Comparison of ENCODE assay signal across 1 cellular context in genomic region chr16:89197633-89198416, GRCh38.
A peak's percentile ranks its signal among the peaks of the same experiment; 100 is the strongest.
TF ChIP-seq lines count a peak whose summit lies in the region.

No MANE protein-coding gene starts in this region.

TF ChIP-seq in HepG2, 621 proteins besides CTCF, POLR2A, EP300 and RAD21 (continued from another document and continues in another):
- TF ChIP-seq ZNF282 (IDR thresholded peaks at IDR 0.05; ENCODE audit: partially characterized antibody) (no peak), ZNF639 (CRISPR knock-in tag; conservative IDR thresholded peaks at IDR 0.05) (peak; percentile 56; the same call in 1 of the 2 replicates), ZNF44 (CRISPR knock-in tag; IDR thresholded peaks at IDR 0.05) (no peak), TSC22D2 (CRISPR knock-in tag; IDR thresholded peaks at IDR 0.05; ENCODE audit: borderline replicate concordance) (no peak), BORCS8-MEF2B (CRISPR knock-in tag; IDR thresholded peaks at IDR 0.05) (peak; percentile 31; the same call in 1 of the 2 replicates), ZNF784 (CRISPR knock-in tag; IDR thresholded peaks at IDR 0.05; ENCODE audit: borderline replicate concordance) (no peak), DMTF1 (CRISPR knock-in tag; IDR thresholded peaks at IDR 0.05) (peak; percentile 26; the same call in 1 of the 2 replicates), CREM (IDR thresholded peaks at IDR 0.05) (peak; percentile 85), CREM (CRISPR knock-in tag; IDR thresholded peaks at IDR 0.05) (no peak), NR2C2 (CRISPR knock-in tag; IDR thresholded peaks at IDR 0.05; ENCODE audit: borderline replicate concordance) (peak; percentile 86), ZNF441 (CRISPR knock-in tag; IDR thresholded peaks at IDR 0.05; ENCODE audit: borderline replicate concordance) (peak; percentile 70; the same call in 1 of the 2 replicates), GATA4 (IDR thresholded peaks at IDR 0.05; ENCODE audit: borderline replicate concordance, low read depth) (0 out of 2 replicates have a peak, but pooled peaks have one; percentile 12), NR3C1 (CRISPR knock-in tag; IDR thresholded peaks at IDR 0.05) (no peak), SRSF4 (IDR thresholded peaks at IDR 0.05; ENCODE audit: low read depth, low read length, poor library complexity, severe bottlenecking) (no peak), ZNF431 (CRISPR knock-in tag; IDR thresholded peaks at IDR 0.05; ENCODE audit: borderline replicate concordance, low read depth) (peak; percentile 71; the same call in 1 of the 2 replicates), ZNF446 (CRISPR knock-in tag; IDR thresholded peaks at IDR 0.05) (no peak), ELK4 (CRISPR knock-in tag; IDR thresholded peaks at IDR 0.05; ENCODE audit: borderline replicate concordance) (no peak), ZNF460 (CRISPR knock-in tag; IDR thresholded peaks at IDR 0.05; ENCODE audit: borderline replicate concordance) (no peak; the same call in 1 of the 2 replicates), U2AF1 (optimal IDR thresholded peaks at IDR 0.05; ENCODE audit: low read depth, low read length) (no peak), ZNF746 (CRISPR knock-in tag; IDR thresholded peaks at IDR 0.05) (peak; percentile 61; the same call in 1 of the 2 replicates), ZNF354B (CRISPR knock-in tag; IDR thresholded peaks at IDR 0.05) (no peak), CBFB (CRISPR knock-in tag; IDR thresholded peaks at IDR 0.05) (peak; percentile 99), UBTF (CRISPR knock-in tag; IDR thresholded peaks at IDR 0.05) (peak; percentile 85), THRA (CRISPR knock-in tag; IDR thresholded peaks at IDR 0.05; ENCODE audit: borderline replicate concordance) (peak; percentile 92), PRDM15 (CRISPR knock-in tag; IDR thresholded peaks at IDR 0.05) (no peak; the same call in 1 of the 2 replicates), ZNF552 (CRISPR knock-in tag; IDR thresholded peaks at IDR 0.05; ENCODE audit: borderline replicate concordance) (no peak), ZNF383 (CRISPR knock-in tag; IDR thresholded peaks at IDR 0.05; ENCODE audit: borderline replicate concordance) (peak; percentile 88; the same call in 1 of the 2 replicates), ATF1 (CRISPR knock-in tag; IDR thresholded peaks at IDR 0.05) (no peak), AHDC1 (CRISPR knock-in tag; IDR thresholded peaks at IDR 0.05; ENCODE audit: borderline replicate concordance) (no peak), RFX1 (IDR thresholded peaks at IDR 0.05) (no peak), TARDBP (CRISPR knock-in tag; IDR thresholded peaks at IDR 0.05) (peak; percentile 76; the same call in 1 of the 2 replicates), PAXIP1 (CRISPR knock-in tag; conservative IDR thresholded peaks at IDR 0.05) (peak; percentile 92), ZNF549 (CRISPR knock-in tag; IDR thresholded peaks at IDR 0.05) (no peak), TBL1XR1 (IDR thresholded peaks at IDR 0.05; ENCODE audit: borderline replicate concordance, low read length, partially characterized antibody) (no peak), SETDB1 (CRISPR knock-in tag; IDR thresholded peaks at IDR 0.05; ENCODE audit: borderline replicate concordance) (no peak)
